15 cellular contexts compared by ENCODE assay signal in genomic region chr3:17629400-17629799, GRCh38.
"Had no signal": no experiment of that assay in that cellular context is flagged by ENCODE, and none has a peak within 500 bp of the region (broad histone marks: within the 10 kb centered on the region; RNA-seq: fewer than 3 reads in every experiment).

No MANE protein-coding gene starts in this region.

- H3K9me3 Mint-ChIP-seq: type B pancreatic cell had no signal

- H3K4me3 Mint-ChIP-seq: naive thymus-derived CD4-positive, alpha-beta T cell; type B pancreatic cell had no signal

- H3K27me3 ChIP-seq: dorsolateral prefrontal cortex, heart left ventricle, neutrophil had no signal

- FAIRE-seq: urothelium cell line had no signal

- H3K27ac ChIP-seq: dorsolateral prefrontal cortex, heart left ventricle, skin epidermis had no signal

- H3K36me3 ChIP-seq: heart left ventricle, neutrophil had no signal

- H3K27ac Mint-ChIP-seq: naive thymus-derived CD4-positive, alpha-beta T cell; type B pancreatic cell had no signal

- H3K4me3 ChIP-seq: dorsolateral prefrontal cortex, heart left ventricle, skin epidermis had no signal

- H3K9me3 ChIP-seq: heart left ventricle, neutrophil had no signal

- H3K27me3 Mint-ChIP-seq: naive thymus-derived CD4-positive, alpha-beta T cell; type B pancreatic cell had no signal

- DNase-seq: cortex of kidney; dorsolateral prefrontal cortex; effector CD8-positive, alpha-beta T cell; heart left ventricle; hippocampal formation; islet precursor cell; mammary epithelial cell; naive thymus-derived CD4-positive, alpha-beta T cell; stimulated activated CD4-positive, alpha-beta T cell treated with anti-CD3 and anti-CD28 coated beads, Interleukin-12 subunit alpha, Interleukin-12 subunit beta, amount 100 ng/mL, for 4 hours; stimulated activated CD4-positive, alpha-beta T cell treated with anti-CD3 and anti-CD28 coated beads, Interleukin-2, amount 100 ng/mL, for 48 hours; stimulated activated naive CD4-positive, alpha-beta T cell treated with Interleukin-2 at 50 U/mL for 16 hours had no signal
